In the genomic region with DNA sequence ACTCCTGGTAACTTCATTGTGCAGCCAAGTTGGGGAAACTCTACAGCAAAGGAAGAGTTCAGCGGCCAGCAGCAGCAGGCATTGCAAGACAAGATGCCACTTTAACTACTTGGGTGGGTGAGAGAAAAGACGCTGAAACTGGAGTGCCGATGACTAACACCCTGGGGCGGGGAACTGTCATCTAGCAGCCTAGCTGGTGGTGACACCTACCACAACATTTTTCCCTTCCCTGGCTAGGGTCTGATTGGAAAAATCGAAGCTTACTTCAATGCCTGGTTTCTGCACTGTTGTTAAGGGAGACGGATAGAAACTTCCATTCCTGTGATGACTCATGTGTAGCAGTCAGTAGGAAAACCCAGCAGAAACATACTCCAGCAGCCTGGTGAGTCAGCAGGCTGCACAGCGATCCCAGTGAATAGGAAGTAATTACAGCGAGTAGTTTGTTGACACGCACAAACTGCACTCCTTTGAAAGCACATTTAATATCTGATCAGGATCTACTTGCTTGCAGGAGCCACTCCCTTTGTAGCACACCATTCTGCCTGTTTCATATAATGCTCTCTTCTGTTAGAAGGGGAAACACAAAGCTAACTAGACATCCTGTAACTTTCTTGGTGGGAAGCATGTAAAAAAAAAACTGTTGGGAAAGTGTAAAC, we compare ENCODE assay signal across 8 cellular contexts.
DNase-seq lines count a peak whose midpoint lies in the region; ATAC-seq and TF ChIP-seq lines count a peak whose summit lies in the region.

No MANE protein-coding gene starts in this region.

- DNase-seq in activated gamma-delta T cell treated with Interleukin-2 at 50 U/mL for 16 hours (peak; percentile 54), activated gamma-delta T cell (lab: John Stamatoyannopoulos, UW) (no peak), RWPE1 (ENCODE audit: low spot score) (peak; percentile 74), fibroblast of the conjunctiva (ENCODE audit: low read depth) (peak; percentile 87)
- DNase-seq in activated T-helper 9 cell treated with anti-CD3 and anti-CD28 coated beads, Interleukin-2, amount 50 U/mL, for 16 hours (ENCODE audit: low read depth): peak; percentile 50
- DNase-seq in natural killer cell treated with Interleukin-12 subunit alpha and Interleukin-12 subunit beta and Interleukin-15 and Interleukin-18, amount 100 ng/mL, for 72 hours (ENCODE audit: low spot score): peak; percentile 83
- DNase-seq in stimulated activated naive B cell treated with anti-CD40 and anti-IgM and Interleukin-4, amounts not matched to agents 10 μg/mL and 1 μg/mL and 100 μg/mL, for 72 hours: peak; percentile 18

- peak overlapping the region; percentile 74 to 80 for H3K27ac Mint-ChIP-seq in natural killer cell treated with Interleukin-12 subunit alpha and Interleukin-12 subunit beta and Interleukin-15 and Interleukin-18, amount 100 ng/mL, for 72 hours
- no peak overlapping the region for H3K27ac Mint-ChIP-seq in stimulated activated naive B cell treated with anti-CD40 and anti-IgM and Interleukin-4, amounts not matched to agents 10 μg/mL and 1 μg/mL and 100 μg/mL, for 72 hours

- no peaks in the 10 kb centered on the region for H3K36me3 ChIP-seq in KMS-11 (ENCODE audit: insufficient read depth)

- H2AFZ ChIP-seq in KMS-11 (ENCODE audit: low read depth): peak overlapping the region; percentile 97

- TF ChIP-seq CTCF in KMS-11 (conservative IDR thresholded peaks at IDR 0.05; ENCODE audit: low read depth, low read length) (no peak), RWPE1 (conservative IDR thresholded peaks at IDR 0.05; ENCODE audit: low read depth) (no peak)

- H3K9me3 Mint-ChIP-seq in natural killer cell treated with Interleukin-12 subunit alpha and Interleukin-12 subunit beta and Interleukin-15 and Interleukin-18, amount 100 ng/mL, for 72 hours: no peaks in the 10 kb centered on the region
- no peaks in the 10 kb centered on the region for H3K9me3 Mint-ChIP-seq in stimulated activated naive B cell treated with anti-CD40 and anti-IgM and Interleukin-4, amounts not matched to agents 10 μg/mL and 1 μg/mL and 100 μg/mL, for 72 hours

- H3K4me3 ChIP-seq in KMS-11 (IDR thresholded peaks at IDR 0.05; ENCODE audit: insufficient read depth, low read depth, low read length): no peak overlapping the region

- H4K20me1 ChIP-seq in KMS-11 (ENCODE audit: insufficient read depth): no peaks in the 10 kb centered on the region

- no peaks in the 10 kb centered on the region; the same call in 1 of the 2 replicates for H3K27me3 ChIP-seq in KMS-11 (ENCODE audit: insufficient read depth, low read depth)

- H3K4me1 ChIP-seq in KMS-11 (ENCODE audit: low read depth, poor library complexity, severe bottlenecking): peaks cover 12% of the 10 kb centered on the region

- peaks cover 8 to 20% of the 10 kb centered on the region in 2 donors for H3K27me3 Mint-ChIP-seq in natural killer cell treated with Interleukin-12 subunit alpha and Interleukin-12 subunit beta and Interleukin-15 and Interleukin-18, amount 100 ng/mL, for 72 hours
- peaks cover 4 to 15% of the 10 kb centered on the region in 2 donors for H3K27me3 Mint-ChIP-seq in stimulated activated naive B cell treated with anti-CD40 and anti-IgM and Interleukin-4, amounts not matched to agents 10 μg/mL and 1 μg/mL and 100 μg/mL, for 72 hours

- ATAC-seq in natural killer cell treated with Interleukin-12 subunit alpha and Interleukin-12 subunit beta and Interleukin-15 and Interleukin-18, amount 100 ng/mL, for 72 hours: peak; percentile 76 to 83
- ATAC-seq in stimulated activated naive B cell treated with anti-CD40 and anti-IgM and Interleukin-4, amounts not matched to agents 10 μg/mL and 1 μg/mL and 100 μg/mL, for 72 hours (replicated peaks): peak; percentile 52 to 67

- H3K9ac ChIP-seq in KMS-11: peak overlapping the region; percentile 38; the same call in 1 of the 2 replicates

- POLR2A ChIA-PET in RWPE1 (lab: Yijun Ruan, JAX; ENCODE audit: low non-redundant PET): no interaction called here

- no peaks in the 10 kb centered on the region for H3K79me2 ChIP-seq in KMS-11 (ENCODE audit: insufficient read depth, low read depth)

- CTCF ChIA-PET in RWPE1 (lab: Yijun Ruan, JAX): no interaction called here

- H3K4me3 Mint-ChIP-seq in natural killer cell treated with Interleukin-12 subunit alpha and Interleukin-12 subunit beta and Interleukin-15 and Interleukin-18, amount 100 ng/mL, for 72 hours: peak overlapping the region; percentile 97
- H3K4me3 Mint-ChIP-seq in stimulated activated naive B cell treated with anti-CD40 and anti-IgM and Interleukin-4, amounts not matched to agents 10 μg/mL and 1 μg/mL and 100 μg/mL, for 72 hours: peak overlapping the region; percentile 85 to 91

- peak overlapping the region; percentile 93 for H3K4me2 ChIP-seq in KMS-11

- H3K27ac ChIP-seq in KMS-11: peak overlapping the region; percentile 17; the same call in 1 of the 2 replicates
- peak overlapping the region; percentile 58; the same call in 1 of the 2 replicates for H3K27ac ChIP-seq in RWPE1

- H3K36me3 Mint-ChIP-seq in natural killer cell treated with Interleukin-12 subunit alpha and Interleukin-12 subunit beta and Interleukin-15 and Interleukin-18, amount 100 ng/mL, for 72 hours: no peaks in the 10 kb centered on the region
- no peaks in the 10 kb centered on the region for H3K36me3 Mint-ChIP-seq in stimulated activated naive B cell treated with anti-CD40 and anti-IgM and Interleukin-4, amounts not matched to agents 10 μg/mL and 1 μg/mL and 100 μg/mL, for 72 hours

- H3K4me1 Mint-ChIP-seq in natural killer cell treated with Interleukin-12 subunit alpha and Interleukin-12 subunit beta and Interleukin-15 and Interleukin-18, amount 100 ng/mL, for 72 hours (ENCODE audit: low read depth in 2 of 2): peaks cover 29 to 30% of the 10 kb centered on the region in 2 donors
- peaks cover 21 to 36% of the 10 kb centered on the region in 2 donors for H3K4me1 Mint-ChIP-seq in stimulated activated naive B cell treated with anti-CD40 and anti-IgM and Interleukin-4, amounts not matched to agents 10 μg/mL and 1 μg/mL and 100 μg/mL, for 72 hours
